ENCODE assay signal across 8 cellular contexts in genomic region chr20:50165687-50166554, GRCh38. TPM values are rescaled to one million over a fixed set of nuclear protein-coding genes. Genes with fewer than 3 reads are reported as not detected.
DNase-seq lines count a peak whose midpoint lies in the region; TF ChIP-seq lines count a peak whose summit lies in the region.

No MANE protein-coding gene starts in this region.

- no peaks in the 10 kb centered on the region for H3K9me3 ChIP-seq in H9 (ENCODE audit: control insufficient read depth, low read depth, low read length)
- no peaks in the 10 kb centered on the region for H3K9me3 ChIP-seq in suprapubic skin

- TF ChIP-seq CTCF in H9 (conservative IDR thresholded peaks at IDR 0.05) (no peak), suprapubic skin (IDR thresholded peaks at IDR 0.05) (no peak)

- H3K4me2 ChIP-seq in H9 (ENCODE audit: insufficient read depth, insufficient read length, low read length) = peak overlapping the region; percentile 55

- no peak overlapping the region for H2BK15ac ChIP-seq in H9 (ENCODE audit: low read depth, low read length)

- H3K4ac ChIP-seq in H9 (ENCODE audit: low read depth, low read length) = no peak overlapping the region; the same call in 1 of the 2 replicates

- H3K4me3 Mint-ChIP-seq in H9 = peak overlapping the region; percentile 58 to 72
- H3K4me3 Mint-ChIP-seq in activated naive CD4-positive, alpha-beta T cell treated with anti-CD3 and anti-CD28 coated beads, Interleukin-2, amount 50 U/mL, for 24 hours = peak overlapping the region; percentile 15

- H3K56ac ChIP-seq in H9 (ENCODE audit: insufficient read length, low read depth, low read length) = no peak overlapping the region

- H4K91ac ChIP-seq in H9 (ENCODE audit: insufficient read length, low read depth, low read length) = no peak overlapping the region

- peaks cover 0 to 5% (median 1%) of the 10 kb centered on the region in 3 experiments; a peak in 3 of 7 replicates for H3K36me3 Mint-ChIP-seq in H9 (ENCODE audit: insufficient read depth in 1 of 3, low read depth in 3 of 3)
- no peaks in the 10 kb centered on the region for H3K36me3 Mint-ChIP-seq in activated naive CD4-positive, alpha-beta T cell treated with anti-CD3 and anti-CD28 coated beads, Interleukin-2, amount 50 U/mL, for 24 hours

- TF ChIP-seq EP300 in suprapubic skin (IDR thresholded peaks at IDR 0.05) = peak; percentile 34

- no peaks in the 10 kb centered on the region for H3K79me1 ChIP-seq in H9 (ENCODE audit: insufficient read depth, low read depth, low read length, poor library complexity, severe bottlenecking)

- peak overlapping the region; percentile 37 for H3K9ac ChIP-seq in H9 (ENCODE audit: extremely low read depth, insufficient read length, low read length)

- WGBS in H9 (ENCODE audit: extremely low coverage, insufficient read length, low lambda C conversion rate) = no CpG with 5 or more reads among the region's 20 CpGs
- 6% methylated on average over 20 of the region's 20 CpGs for WGBS in suprapubic skin

- peak overlapping the region; percentile 96 to 99 (median 97) for H3K27ac Mint-ChIP-seq in H9
- peak overlapping the region; percentile 4 for H3K27ac Mint-ChIP-seq in activated naive CD4-positive, alpha-beta T cell treated with anti-CD3 and anti-CD28 coated beads, Interleukin-2, amount 50 U/mL, for 24 hours

- no peaks in the 10 kb centered on the region for H3K36me3 ChIP-seq in suprapubic skin

- no peak overlapping the region for H4K5ac ChIP-seq in H9 (ENCODE audit: insufficient read length, low read depth, low read length)

- no peaks in the 10 kb centered on the region for H3K79me2 ChIP-seq in H9 (ENCODE audit: insufficient read depth, low read length)

- no peak overlapping the region for H2BK120ac ChIP-seq in H9 (ENCODE audit: low read depth, low read length, poor library complexity, severe bottlenecking)

- no peak overlapping the region for H2BK20ac ChIP-seq in H9 (ENCODE audit: low read depth, low read length, poor library complexity, severe bottlenecking)

- H3K14ac ChIP-seq in H9 (ENCODE audit: insufficient read depth, low read length) = peak overlapping the region; percentile 41; the same call in 1 of the 2 replicates

- H2AFZ ChIP-seq in H9 (ENCODE audit: low read length) = no peak overlapping the region

- H3K9me3 Mint-ChIP-seq in H9 = peaks cover 2 to 4% of the 10 kb centered on the region in 2 experiments
- no peaks in the 10 kb centered on the region for H3K9me3 Mint-ChIP-seq in activated naive CD4-positive, alpha-beta T cell treated with anti-CD3 and anti-CD28 coated beads, Interleukin-2, amount 50 U/mL, for 24 hours

- H3K4me1 Mint-ChIP-seq in H9 = peaks cover 23 to 31% of the 10 kb centered on the region in 2 experiments
- H3K4me1 Mint-ChIP-seq in activated naive CD4-positive, alpha-beta T cell treated with anti-CD3 and anti-CD28 coated beads, Interleukin-2, amount 50 U/mL, for 24 hours = peaks cover 14% of the 10 kb centered on the region

- no peak overlapping the region for H2BK5ac ChIP-seq in H9 (ENCODE audit: insufficient read length, low read length)

- no peak for TF ChIP-seq POLR2A in suprapubic skin (IDR thresholded peaks at IDR 0.05)

- H4K8ac ChIP-seq in H9 (replicated peaks; ENCODE audit: insufficient read length, low read depth, low read length) = no peak overlapping the region

- H3K27me3 ChIP-seq in H9 (ENCODE audit: insufficient read depth, low read length) (no peaks in the 10 kb centered on the region), suprapubic skin (no peaks in the 10 kb centered on the region)

- H3T11ph ChIP-seq in H9 (ENCODE audit: low read length) = no peak overlapping the region

- H3K4me1 ChIP-seq in H9 (ENCODE audit: insufficient read depth, low read length) (peaks cover 3% of the 10 kb centered on the region; the same call in 1 of the 2 replicates), suprapubic skin (peaks cover 34% of the 10 kb centered on the region)

- H3K23ac ChIP-seq in H9 (ENCODE audit: insufficient read length, low read depth, low read length) = no peak overlapping the region

- no peak overlapping the region for H2AK5ac ChIP-seq in H9 (ENCODE audit: insufficient read length, low read length)

- in situ Hi-C loops in SK-MEL-5 (cut with HindIII; ENCODE audit: low pct_unique_long_range_greater_than_20kb, low sequenced_read_pairs) = no loop called here

- H3K18ac ChIP-seq in H9 (ENCODE audit: insufficient read length, low read depth, low read length) = peak overlapping the region; percentile 6

- DNase-seq in EH (ENCODE audit: low read depth) (peak; percentile 100), H9 (peak; percentile 97), MV-4-11 (lab: John Stamatoyannopoulos, UW) (peak; percentile 98), SK-MEL-5 (ENCODE audit: low read depth, low spot score) (peak; percentile 100), glomerular endothelial cell (ENCODE audit: extremely low read depth, low read depth, low spot score) (peak; percentile 99), occipital lobe (lab: John Stamatoyannopoulos, UW) (peak; percentile 95), suprapubic skin (ENCODE audit: low spot score in 2 of 2) (peak; percentile 98)

- no peaks in the 10 kb centered on the region for H3K27me3 Mint-ChIP-seq in H9 (ENCODE audit: low read depth)
- H3K27me3 Mint-ChIP-seq in activated naive CD4-positive, alpha-beta T cell treated with anti-CD3 and anti-CD28 coated beads, Interleukin-2, amount 50 U/mL, for 24 hours = peaks cover 2% of the 10 kb centered on the region

- H3K4me3 ChIP-seq in suprapubic skin = peak overlapping the region; percentile 24

- no peaks in the 10 kb centered on the region for H4K20me1 ChIP-seq in H9 (ENCODE audit: control insufficient read depth, insufficient read depth, insufficient read length)

- peak overlapping the region; percentile 41 for H3K27ac ChIP-seq in H9 (ENCODE audit: insufficient read length, low read depth, low read length)
- peak overlapping the region; percentile 79 for H3K27ac ChIP-seq in suprapubic skin

- H3K23me2 ChIP-seq in H9 (ENCODE audit: insufficient read length, low read depth, low read length, poor library complexity, severe bottlenecking) = peaks cover 4% of the 10 kb centered on the region

- H2BK12ac ChIP-seq in H9 (ENCODE audit: insufficient read length, low read depth, low read length) = no peak overlapping the region

RNA-seq across cellular contexts. Expression of gene PEDS1, which starts 12.4 kb away (rescaled TPM):
- total RNA-seq in H9 (2021) (29.3 and 32.4 TPM in 2 replicates), glomerular endothelial cell (80.6 and 121 TPM in 2 replicates), occipital lobe (10.0 TPM), suprapubic skin (10 to 100 TPM; 30.5 to 82.2 (median 57.3) TPM)
- 38.6 and 41.1 TPM in 2 replicates for total RNA-seq in SK-MEL-5 (2014; rRNA removed; shearing (Covaris generic))
- polyA plus RNA-seq in SK-MEL-5 (2015; cell fraction: cytosol; rRNA removed) = 57.4 and 64.0 TPM in 2 replicates
- 17.6 and 22.2 TPM in 2 replicates for polyA plus RNA-seq in SK-MEL-5 (2015; cell fraction: nucleus; rRNA removed)

RNA-seq across cellular contexts. Expression of gene CEBPB, which starts 24.7 kb away (rescaled TPM):
- total RNA-seq in H9 (2021) (22.6 and 25.3 TPM in 2 replicates), glomerular endothelial cell (19.0 and 19.6 TPM in 2 replicates), occipital lobe (0.78 TPM), suprapubic skin (10 to 100 TPM; 43.2 to 83.9 (median 69.2) TPM)
- 47.4 and 69.6 TPM in 2 replicates for total RNA-seq in SK-MEL-5 (2014; rRNA removed; shearing (Covaris generic))
- 149 and 166 TPM in 2 replicates for polyA plus RNA-seq in SK-MEL-5 (2015; cell fraction: cytosol; rRNA removed)
- polyA plus RNA-seq in SK-MEL-5 (2015; cell fraction: nucleus; rRNA removed) = 47.7 and 80.3 TPM in 2 replicates

RNA-seq across cellular contexts. Expression of gene UBE2V1, which starts 53.0 kb away (rescaled TPM):
- total RNA-seq in H9 (2021) (152 and 165 TPM in 2 replicates), glomerular endothelial cell (98.7 and 139 TPM in 2 replicates), occipital lobe (30.1 TPM), suprapubic skin (100 to 1,000 TPM in 2 of 4 donors, 10 to 100 TPM in 2; 80.5 to 162 (median 99.0) TPM)
- total RNA-seq in SK-MEL-5 (2014; rRNA removed; shearing (Covaris generic)) = 53.1 and 66.6 TPM in 2 replicates
- polyA plus RNA-seq in SK-MEL-5 (2015; cell fraction: cytosol; rRNA removed) = 131 and 137 TPM in 2 replicates
- polyA plus RNA-seq in SK-MEL-5 (2015; cell fraction: nucleus; rRNA removed) = 83.9 and 84.9 TPM in 2 replicates

Comparison
In these comparisons a context has a peak if more than half of its experiments do, and no peak if none do; other contexts are left out.
1. Peak in every context shown above with its lines: DNase-seq, H3K4me3 ChIP-seq and H3K27ac ChIP-seq.
2. RNA of gene CEBPB, which starts 24.7 kb away (total RNA-seq): 43.2 to 83.9 TPM in suprapubic skin, 47.4 to 69.6 TPM in SK-MEL-5, 22.6 to 25.3 TPM in H9 and 19.0 to 19.6 TPM in glomerular endothelial cell; 0.78 TPM in occipital lobe (single experiment); every median in the first group is over 10 times any median in the second.